In genomic region chr1:167678838-167679237, GRCh38 we compare ENCODE assay signal across 26 cellular contexts. TPM values are rescaled to one million over a fixed set of nuclear protein-coding genes. Genes with fewer than 3 reads are reported as not detected.
"Had no signal": no experiment of that assay in that cellular context is flagged by ENCODE, and none has a peak within 500 bp of the region (broad histone marks: within the 10 kb centered on the region; RNA-seq: fewer than 3 reads in every experiment).

No MANE protein-coding gene starts in this region.

- H3K27me3 ChIP-seq: colonic mucosa, esophagus squamous epithelium, heart right ventricle, uterus had no signal

- H3K9me3 Mint-ChIP-seq: activated CD4-positive, alpha-beta memory T cell treated with anti-CD3 and anti-CD28 coated beads, Interleukin-2, amount 10 ng/mL, durations not matched to agents 7 days and 5 days; activated CD4-positive, alpha-beta T cell treated with anti-CD3 and anti-CD28 coated beads, Interleukin-2, amount 10 ng/mL, durations not matched to agents 24 days and 14 days; activated T-cell treated with anti-CD3 and anti-CD28 coated beads, Interleukin-2, amount 50 U/mL, for 4 hours; activated T-helper 17 cell treated with anti-CD3 and anti-CD28 coated beads, Interleukin-2, amount 50 U/mL, for 72 hours; naive B cell; type B pancreatic cell had no signal

- H3K27ac Mint-ChIP-seq: activated CD4-positive, alpha-beta memory T cell treated with anti-CD3 and anti-CD28 coated beads, Interleukin-2, amount 10 ng/mL, durations not matched to agents 7 days and 5 days; activated CD4-positive, alpha-beta T cell treated with anti-CD3 and anti-CD28 coated beads, Interleukin-2, amount 10 ng/mL, durations not matched to agents 24 days and 14 days; activated T-helper 17 cell treated with anti-CD3 and anti-CD28 coated beads, Interleukin-2, amount 50 U/mL, for 72 hours; naive B cell; type B pancreatic cell had no signal

- ATAC-seq: activated T-cell treated with anti-CD3 and anti-CD28 coated beads, Interleukin-2, amount 50 U/mL, for 4 hours; activated T-helper 17 cell treated with anti-CD3 and anti-CD28 coated beads, Interleukin-2, amount 50 U/mL, for 72 hours; heart right ventricle; right cardiac atrium; stimulated activated naive CD8-positive, alpha-beta T cell treated with anti-CD3 and anti-CD28 coated beads, Interleukin-15, Interleukin-2, amounts not matched to agents 100 U/mL and 50 U/mL, for 24 hours had no signal

- H3K27ac ChIP-seq: colonic mucosa, epithelial cell of prostate, thoracic aorta, uterus had no signal

- H3K4me3 Mint-ChIP-seq: activated CD4-positive, alpha-beta memory T cell treated with anti-CD3 and anti-CD28 coated beads, Interleukin-2, amount 10 ng/mL, durations not matched to agents 7 days and 5 days; activated CD4-positive, alpha-beta T cell treated with anti-CD3 and anti-CD28 coated beads, Interleukin-2, amount 10 ng/mL, durations not matched to agents 24 days and 14 days; activated T-cell treated with anti-CD3 and anti-CD28 coated beads, Interleukin-2, amount 50 U/mL, for 4 hours; activated T-helper 17 cell treated with anti-CD3 and anti-CD28 coated beads, Interleukin-2, amount 50 U/mL, for 72 hours; naive B cell; type B pancreatic cell had no signal

- H3K9me3 ChIP-seq: colonic mucosa, esophagus squamous epithelium, heart right ventricle, thoracic aorta, uterus had no signal

- DNase-seq: activated CD4-positive, alpha-beta memory T cell treated with anti-CD3 and anti-CD28 coated beads, Interleukin-2, amount 10 ng/mL, durations not matched to agents 7 days and 5 days; activated CD4-positive, alpha-beta T cell treated with anti-CD3 and anti-CD28 coated beads, Interleukin-2, amount 10 ng/mL, durations not matched to agents 24 days and 14 days; activated CD4-positive, CD25-positive, alpha-beta regulatory T cell treated with anti-CD3 and anti-CD28 coated beads, Interleukin-2, amount 50 U/mL, for 72 hours; activated gamma-delta T cell treated with Interleukin-2 at 50 U/mL for 16 hours; activated naive CD4-positive, alpha-beta T cell treated with anti-CD3 and anti-CD28 coated beads, Interleukin-2, amount 50 U/mL, for 16 hours; activated T-cell treated with anti-CD3 and anti-CD28 coated beads, Interleukin-2, amount 50 U/mL, for 4 hours; amygdala; cerebellar nuclear complex; colonic mucosa; effector CD8-positive, alpha-beta T cell; esophagus squamous epithelium; foreskin melanocyte; heart right ventricle; naive B cell; posterior cingulate gyrus; stimulated activated CD4-positive, alpha-beta T cell treated with anti-CD3 and anti-CD28 coated beads, Interleukin-2, amount 100 ng/mL, for 48 hours; stimulated activated naive CD8-positive, alpha-beta T cell treated with anti-CD3 and anti-CD28 coated beads, Interleukin-15, Interleukin-2, amounts not matched to agents 100 U/mL and 50 U/mL, for 24 hours; T-helper 2 cell; uterus had no signal

- H3K4me1 ChIP-seq: colonic mucosa, uterus had no signal

- H3K27me3 Mint-ChIP-seq: activated CD4-positive, alpha-beta memory T cell treated with anti-CD3 and anti-CD28 coated beads, Interleukin-2, amount 10 ng/mL, durations not matched to agents 7 days and 5 days; activated CD4-positive, alpha-beta T cell treated with anti-CD3 and anti-CD28 coated beads, Interleukin-2, amount 10 ng/mL, durations not matched to agents 24 days and 14 days; activated T-helper 17 cell treated with anti-CD3 and anti-CD28 coated beads, Interleukin-2, amount 50 U/mL, for 72 hours; naive B cell had no signal

- H3K36me3 Mint-ChIP-seq: type B pancreatic cell had no signal

- H3K36me3 ChIP-seq: colonic mucosa, esophagus squamous epithelium, thoracic aorta, uterus had no signal

- H3K4me3 ChIP-seq: colonic mucosa, esophagus squamous epithelium, heart right ventricle, lung, thoracic aorta, uterus had no signal

RNA-seq across cellular contexts. Expression of gene RCSD1, which starts 48.8 kb away (rescaled TPM):
- polyA plus RNA-seq: neural cell had no signal
